ENCODE assay signal across 9 cellular contexts in the genomic region with DNA sequence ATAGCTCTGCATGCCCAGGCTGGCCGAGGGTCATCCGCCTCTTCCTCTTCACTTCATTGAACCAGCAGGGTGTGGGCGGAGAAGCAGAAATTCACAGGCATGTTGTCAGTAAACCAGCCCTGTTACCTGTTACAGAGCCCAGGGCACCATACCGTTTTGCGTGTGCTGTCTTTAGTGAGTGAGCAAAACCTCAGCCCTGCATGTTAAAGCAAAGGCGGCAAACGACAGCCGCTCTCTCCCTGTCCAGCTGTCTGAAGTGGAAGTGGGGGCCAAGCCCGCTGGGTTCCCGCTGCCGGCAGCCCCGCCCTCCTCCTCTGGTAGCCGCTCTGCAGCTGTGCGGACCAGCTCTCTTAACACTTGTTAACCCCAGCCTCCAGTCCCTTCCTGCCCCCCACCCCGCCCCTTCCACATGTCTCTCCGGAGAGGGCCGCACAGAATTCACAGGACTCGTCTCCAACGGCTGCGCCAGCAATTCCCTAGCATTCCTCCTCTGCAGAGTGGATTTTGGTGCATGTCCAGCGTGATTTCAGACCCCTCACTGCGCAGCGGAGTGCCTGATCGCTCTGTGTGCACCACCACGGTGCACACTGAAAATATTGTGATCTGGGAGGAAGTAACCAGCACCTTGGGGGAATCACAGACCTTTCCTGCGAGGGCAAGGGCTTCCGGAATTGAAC. TPM values are rescaled to one million over a fixed set of nuclear protein-coding genes. Genes with fewer than 3 reads are reported as not detected.
DNase-seq lines count a peak whose midpoint lies in the region; ATAC-seq and TF ChIP-seq lines count a peak whose summit lies in the region.
"Had no signal": no experiment of that assay in that cellular context is flagged by ENCODE, and none has a peak within 500 bp of the region (broad histone marks: within the 10 kb centered on the region; RNA-seq: fewer than 3 reads in every experiment).

No MANE protein-coding gene starts in this region.

- TF ChIP-seq CTCF in HFFc6 (IDR thresholded peaks at IDR 0.05), result no peak
- TF ChIP-seq CTCF in brain (conservative IDR thresholded peaks at IDR 0.05), result no peak

- H3K4me1 Mint-ChIP-seq in HFFc6 (ENCODE audit: low read depth) (peaks cover 35% of the 10 kb centered on the region), brain (peaks cover 63% of the 10 kb centered on the region)
- H3K4me1 Mint-ChIP-seq in stimulated activated memory B cell treated with anti-CD40 and anti-IgM and Interleukin-4, amounts not matched to agents 10 μg/mL and 1 μg/mL and 100 μg/mL, for 72 hours, result peaks cover 35% of the 10 kb centered on the region

- H3K36me3 Mint-ChIP-seq in HFFc6 (ENCODE audit: low read depth) (peaks cover under 1% of the 10 kb centered on the region; the same call in 1 of the 2 replicates), brain (peaks cover 5% of the 10 kb centered on the region)
- peaks cover 22% of the 10 kb centered on the region for H3K36me3 Mint-ChIP-seq in stimulated activated memory B cell treated with anti-CD40 and anti-IgM and Interleukin-4, amounts not matched to agents 10 μg/mL and 1 μg/mL and 100 μg/mL, for 72 hours

- H3K9me3 Mint-ChIP-seq in HFFc6, result peaks cover under 1% of the 10 kb centered on the region; the same call in 1 of the 2 replicates
- peaks cover 0 to 6% (median 0%) of the 10 kb centered on the region in 5 experiments for H3K9me3 Mint-ChIP-seq in brain
- H3K9me3 Mint-ChIP-seq in stimulated activated memory B cell treated with anti-CD40 and anti-IgM and Interleukin-4, amounts not matched to agents 10 μg/mL and 1 μg/mL and 100 μg/mL, for 72 hours, result peaks cover 6% of the 10 kb centered on the region

- H3K27ac Mint-ChIP-seq in HFFc6 (peak overlapping the region; percentile 93), brain (peak overlapping the region in 4 of 5 experiments; percentile 66 to 86 (median 77))
- peak overlapping the region; percentile 5 for H3K27ac Mint-ChIP-seq in stimulated activated memory B cell treated with anti-CD40 and anti-IgM and Interleukin-4, amounts not matched to agents 10 μg/mL and 1 μg/mL and 100 μg/mL, for 72 hours

- peaks cover 5% of the 10 kb centered on the region; the same call in 1 of the 2 replicates for H3K27me3 Mint-ChIP-seq in HFFc6 (ENCODE audit: insufficient read depth)
- peaks cover 4% of the 10 kb centered on the region for H3K27me3 Mint-ChIP-seq in brain
- H3K27me3 Mint-ChIP-seq in stimulated activated memory B cell treated with anti-CD40 and anti-IgM and Interleukin-4, amounts not matched to agents 10 μg/mL and 1 μg/mL and 100 μg/mL, for 72 hours, result no peaks in the 10 kb centered on the region

- peak; percentile 41 for ATAC-seq in left colon
- peak; percentile 57 for ATAC-seq in stimulated activated memory B cell treated with anti-CD40 and anti-IgM and Interleukin-4, amounts not matched to agents 10 μg/mL and 1 μg/mL and 100 μg/mL, for 72 hours
- no peak for ATAC-seq in HG03457 (IDR thresholded peaks at IDR 0.05; ENCODE audit: unreplicated experiment)
- no peak for ATAC-seq in GM21737 (IDR thresholded peaks at IDR 0.05; ENCODE audit: unreplicated experiment)

- DNase-seq in HFFc6 (no peak), left colon (peak; percentile 54 to 55), NCI-H2107 treated with DMSO at 0.1 percent for 48 hours (lab: John Stamatoyannopoulos, UW; ENCODE audit: unreplicated experiment) (no peak), NCI-H2081 treated with DMSO at 0.1 percent for 48 hours (lab: John Stamatoyannopoulos, UW) (no peak)
- DNase-seq: NCI-H446 treated with DMSO at 0.1 percent for 48 hours had no signal

- intact Hi-C loops in left colon (cut with DNase I, micrococcal nuclease), result no loop called here

- H3K4me3 Mint-ChIP-seq in HFFc6 (peak overlapping the region; percentile 74), brain (peak overlapping the region in 4 of 5 experiments; percentile 24 to 61 (median 56))
- peak overlapping the region; percentile 55 for H3K4me3 Mint-ChIP-seq in stimulated activated memory B cell treated with anti-CD40 and anti-IgM and Interleukin-4, amounts not matched to agents 10 μg/mL and 1 μg/mL and 100 μg/mL, for 72 hours

RNA-seq across cellular contexts. Expression of a gene that starts 12.7 kb away (rescaled TPM):
- total RNA-seq in HFFc6 (2021; fragmentation: NEBNext Ultra II Directional; extraction: Animal tissue kit (Norgen Biotek cat#: 25700)), result 1 to 10 TPM; 3.6 to 9.3 (median 7.4) TPM
- polyA plus RNA-seq in brain (ENCODE audit: insufficient read depth, low read depth, low replicate concordance), result 10.9 TPM
- total RNA-seq in left colon, result 10 to 100 TPM in 1 of 2 donors, 1 to 10 TPM in 1; 8.5 to 10.1 TPM

RNA-seq across cellular contexts. Expression of a gene that starts 34.0 kb away (rescaled TPM):
- 10 to 100 TPM; 11.8 to 14.5 (median 13.4) TPM for total RNA-seq in HFFc6 (2021; fragmentation: NEBNext Ultra II Directional; extraction: Animal tissue kit (Norgen Biotek cat#: 25700))
- polyA plus RNA-seq in brain (ENCODE audit: insufficient read depth, low read depth, low replicate concordance), result 29.6 TPM
- total RNA-seq in left colon, result 10 to 100 TPM; 10.2 TPM

RNA-seq across cellular contexts. Expression of a gene that starts 36.8 kb away (rescaled TPM):
- 1 to 10 TPM; 1.7 to 4.3 (median 3.2) TPM for total RNA-seq in HFFc6 (2021; fragmentation: NEBNext Ultra II Directional; extraction: Animal tissue kit (Norgen Biotek cat#: 25700))
- polyA plus RNA-seq in brain (ENCODE audit: insufficient read depth, low read depth, low replicate concordance), result 124 TPM
- total RNA-seq in left colon, result 1 to 10 TPM in 1 of 2 donors, under 1 TPM in 1; 0.40 to 1.1 TPM

RNA-seq across cellular contexts. Expression of a gene that starts 42.9 kb away (rescaled TPM):
- total RNA-seq in HFFc6 (2021; fragmentation: NEBNext Ultra II Directional; extraction: Animal tissue kit (Norgen Biotek cat#: 25700)), result 1 to 10 TPM; 1.6 to 4.1 (median 2.4) TPM
- 22.2 TPM for polyA plus RNA-seq in brain (ENCODE audit: insufficient read depth, low read depth, low replicate concordance)
- 1 to 10 TPM; 1.3 to 2.4 TPM for total RNA-seq in left colon

Comparison
In these comparisons a context has a peak if more than half of its experiments do, and no peak if none do; other contexts are left out.
1. DNase-seq: peak in left colon (2 of 2); none in HFFc6 (single experiment), NCI-H2107 treated with DMSO at 0.1 percent for 48 hours (single experiment) and NCI-H2081 treated with DMSO at 0.1 percent for 48 hours (single experiment).
2. H3K27ac Mint-ChIP-seq: peak in every context shown above with its lines; median percentile 93 in HFFc6; 77 in brain; 5 in stimulated activated memory B cell treated with anti-CD40 and anti-IgM and Interleukin-4, amounts not matched to agents 10 μg/mL and 1 μg/mL and 100 μg/mL, for 72 hours.
3. ATAC-seq: peak in left colon (single experiment) and stimulated activated memory B cell treated with anti-CD40 and anti-IgM and Interleukin-4, amounts not matched to agents 10 μg/mL and 1 μg/mL and 100 μg/mL, for 72 hours (single experiment); none in HG03457 (single experiment) and GM21737 (single experiment).
4. Peak in every context shown above with its lines, with median percentiles within 50 percentile points of each other: H3K4me3 Mint-ChIP-seq.